In the genomic region with DNA sequence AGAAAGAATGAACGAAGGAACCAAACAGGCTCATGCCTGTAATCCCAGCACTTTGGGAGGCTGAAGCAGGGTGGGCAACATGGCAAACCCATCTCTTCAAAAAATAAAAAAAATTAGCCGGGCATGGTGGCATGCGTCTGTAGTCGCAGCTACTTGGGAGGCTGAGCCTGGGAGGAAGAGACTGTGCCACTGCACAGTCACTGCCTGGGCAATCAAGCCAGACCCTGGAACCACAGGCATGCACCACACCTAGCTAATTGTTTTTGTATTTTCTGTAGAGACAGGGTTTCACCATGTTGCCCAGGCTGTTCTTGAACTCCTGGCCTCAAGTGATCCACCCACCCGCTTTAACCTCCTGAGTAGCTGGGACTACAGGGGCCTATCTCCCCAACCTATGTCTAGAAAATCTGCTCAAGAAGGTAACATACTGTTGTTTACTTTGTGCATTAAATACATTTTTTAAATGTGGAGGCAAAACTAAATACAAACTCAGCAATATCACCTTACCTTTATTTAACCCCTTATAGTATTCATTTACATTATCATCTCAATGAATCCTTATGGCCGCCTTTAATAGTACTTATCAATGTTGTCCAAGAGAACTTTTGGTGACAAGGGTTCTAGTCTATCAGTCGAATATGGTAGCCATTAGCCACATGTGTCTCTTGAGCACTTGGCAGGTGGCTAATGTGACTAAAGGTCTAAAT, we compare ENCODE assay signal across 1 cellular context.
TF ChIP-seq lines count a peak whose summit lies in the region.

No MANE protein-coding gene starts in this region.

TF ChIP-seq in K562, 482 proteins besides CTCF, POLR2A, EP300 and RAD21 (continued from another document):
- TF ChIP-seq, protein P1, sequence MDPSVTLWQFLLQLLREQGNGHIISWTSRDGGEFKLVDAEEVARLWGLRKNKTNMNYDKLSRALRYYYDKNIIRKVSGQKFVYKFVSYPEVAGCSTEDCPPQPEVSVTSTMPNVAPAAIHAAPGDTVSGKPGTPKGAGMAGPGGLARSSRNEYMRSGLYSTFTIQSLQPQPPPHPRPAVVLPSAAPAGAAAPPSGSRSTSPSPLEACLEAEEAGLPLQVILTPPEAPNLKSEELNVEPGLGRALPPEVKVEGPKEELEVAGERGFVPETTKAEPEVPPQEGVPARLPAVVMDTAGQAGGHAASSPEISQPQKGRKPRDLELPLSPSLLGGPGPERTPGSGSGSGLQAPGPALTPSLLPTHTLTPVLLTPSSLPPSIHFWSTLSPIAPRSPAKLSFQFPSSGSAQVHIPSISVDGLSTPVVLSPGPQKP (CRISPR knock-in tag; IDR thresholded peaks at IDR 0.05) = no peak
- TF ChIP-seq KHSRP (IDR thresholded peaks at IDR 0.05) (no peak), MCM3 (IDR thresholded peaks at IDR 0.05) (no peak), EP400 (IDR thresholded peaks at IDR 0.05) (no peak), GTF2E2 (tag; IDR thresholded peaks at IDR 0.05) (no peak), RBBP5 (IDR thresholded peaks at IDR 0.05; ENCODE audit: borderline replicate concordance, insufficient read depth, low read length, poor library complexity, severe bottlenecking) (no peak), ZNF282 (CRISPR knock-in tag; IDR thresholded peaks at IDR 0.05) (no peak), THRAP3 (IDR thresholded peaks at IDR 0.05; ENCODE audit: borderline replicate concordance) (no peak), LEF1 (IDR thresholded peaks at IDR 0.05) (no peak), ZBTB8A (IDR thresholded peaks at IDR 0.05; ENCODE audit: partially characterized antibody) (no peak), ZNF134 (CRISPR knock-in tag; conservative IDR thresholded peaks at IDR 0.05) (no peak), HNRNPL (IDR thresholded peaks at IDR 0.05; ENCODE audit: low read depth, low read length) (no peak), ZNF354B (CRISPR knock-in tag; IDR thresholded peaks at IDR 0.05) (no peak), TCF3 (CRISPR knock-in tag; IDR thresholded peaks at IDR 0.05) (no peak), ZNF316 (IDR thresholded peaks at IDR 0.05) (peak; percentile 71), RFX1 (IDR thresholded peaks at IDR 0.05) (no peak), ZNF175 (CRISPR knock-in tag; IDR thresholded peaks at IDR 0.05; ENCODE audit: low read depth) (no peak), OTX1 (CRISPR knock-in tag; IDR thresholded peaks at IDR 0.05) (no peak), BMI1 (IDR thresholded peaks at IDR 0.05; ENCODE audit: low read length) (no peak)
- TF ChIP-seq, protein P2, sequence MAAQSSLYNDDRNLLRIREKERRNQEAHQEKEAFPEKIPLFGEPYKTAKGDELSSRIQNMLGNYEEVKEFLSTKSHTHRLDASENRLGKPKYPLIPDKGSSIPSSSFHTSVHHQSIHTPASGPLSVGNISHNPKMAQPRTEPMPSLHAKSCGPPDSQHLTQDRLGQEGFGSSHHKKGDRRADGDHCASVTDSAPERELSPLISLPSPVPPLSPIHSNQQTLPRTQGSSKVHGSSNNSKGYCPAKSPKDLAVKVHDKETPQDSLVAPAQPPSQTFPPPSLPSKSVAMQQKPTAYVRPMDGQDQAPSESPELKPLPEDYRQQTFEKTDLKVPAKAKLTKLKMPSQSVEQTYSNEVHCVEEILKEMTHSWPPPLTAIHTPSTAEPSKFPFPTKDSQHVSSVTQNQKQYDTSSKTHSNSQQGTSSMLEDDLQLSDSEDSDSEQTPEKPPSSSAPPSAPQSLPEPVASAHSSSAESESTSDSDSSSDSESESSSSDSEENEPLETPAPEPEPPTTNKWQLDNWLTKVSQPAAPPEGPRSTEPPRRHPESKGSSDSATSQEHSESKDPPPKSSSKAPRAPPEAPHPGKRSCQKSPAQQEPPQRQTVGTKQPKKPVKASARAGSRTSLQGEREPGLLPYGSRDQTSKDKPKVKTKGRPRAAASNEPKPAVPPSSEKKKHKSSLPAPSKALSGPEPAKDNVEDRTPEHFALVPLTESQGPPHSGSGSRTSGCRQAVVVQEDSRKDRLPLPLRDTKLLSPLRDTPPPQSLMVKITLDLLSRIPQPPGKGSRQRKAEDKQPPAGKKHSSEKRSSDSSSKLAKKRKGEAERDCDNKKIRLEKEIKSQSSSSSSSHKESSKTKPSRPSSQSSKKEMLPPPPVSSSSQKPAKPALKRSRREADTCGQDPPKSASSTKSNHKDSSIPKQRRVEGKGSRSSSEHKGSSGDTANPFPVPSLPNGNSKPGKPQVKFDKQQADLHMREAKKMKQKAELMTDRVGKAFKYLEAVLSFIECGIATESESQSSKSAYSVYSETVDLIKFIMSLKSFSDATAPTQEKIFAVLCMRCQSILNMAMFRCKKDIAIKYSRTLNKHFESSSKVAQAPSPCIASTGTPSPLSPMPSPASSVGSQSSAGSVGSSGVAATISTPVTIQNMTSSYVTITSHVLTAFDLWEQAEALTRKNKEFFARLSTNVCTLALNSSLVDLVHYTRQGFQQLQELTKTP (IDR thresholded peaks at IDR 0.05; ENCODE audit: low read depth in 1 of 2, partially characterized antibody in 2 of 2) = no peak
- TF ChIP-seq, protein P3, sequence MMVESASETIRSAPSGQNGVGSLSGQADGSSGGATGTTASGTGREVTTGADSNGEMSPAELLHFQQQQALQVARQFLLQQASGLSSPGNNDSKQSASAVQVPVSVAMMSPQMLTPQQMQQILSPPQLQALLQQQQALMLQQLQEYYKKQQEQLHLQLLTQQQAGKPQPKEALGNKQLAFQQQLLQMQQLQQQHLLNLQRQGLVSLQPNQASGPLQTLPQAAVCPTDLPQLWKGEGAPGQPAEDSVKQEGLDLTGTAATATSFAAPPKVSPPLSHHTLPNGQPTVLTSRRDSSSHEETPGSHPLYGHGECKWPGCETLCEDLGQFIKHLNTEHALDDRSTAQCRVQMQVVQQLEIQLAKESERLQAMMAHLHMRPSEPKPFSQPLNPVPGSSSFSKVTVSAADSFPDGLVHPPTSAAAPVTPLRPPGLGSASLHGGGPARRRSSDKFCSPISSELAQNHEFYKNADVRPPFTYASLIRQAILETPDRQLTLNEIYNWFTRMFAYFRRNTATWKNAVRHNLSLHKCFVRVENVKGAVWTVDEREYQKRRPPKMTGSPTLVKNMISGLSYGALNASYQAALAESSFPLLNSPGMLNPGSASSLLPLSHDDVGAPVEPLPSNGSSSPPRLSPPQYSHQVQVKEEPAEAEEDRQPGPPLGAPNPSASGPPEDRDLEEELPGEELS (CRISPR knock-in tag; IDR thresholded peaks at IDR 0.05; ENCODE audit: borderline replicate concordance) = no peak
